34 cellular contexts compared by ENCODE assay signal in genomic region chr17:51827140-51827539, GRCh38.
"Had no signal": no experiment of that assay in that cellular context is flagged by ENCODE, and none has a peak within 500 bp of the region (broad histone marks: within the 10 kb centered on the region; RNA-seq: fewer than 3 reads in every experiment).

No MANE protein-coding gene starts in this region.

- H3K36me3 ChIP-seq: MG63 had no signal

- DNase-seq: Karpas-422, Kasumi-1, MG63, MM.1S, MV-4-11, NCI-H1048, NCI-H1092, NCI-H1092 treated with DMSO at 0.1 percent for 48 hours, NCI-H1105, NCI-H1105 treated with DMSO at 0.1 percent for 48 hours, NCI-H1417, NCI-H1417 treated with DMSO at 0.1 percent for 48 hours, NCI-H1436, NCI-H1436 treated with DMSO at 0.1 percent for 48 hours, NCI-H146, NCI-H1694, NCI-H1694 treated with DMSO at 0.1 percent for 48 hours, NCI-H187, NCI-H187 treated with DMSO at 0.1 percent for 48 hours, NCI-H1930, NCI-H2029, NCI-H2029 treated with DMSO at 0.1 percent for 48 hours, NCI-H2081, NCI-H2081 treated with DMSO at 0.1 percent for 48 hours, NCI-H2107, NCI-H2171, NCI-H2171 treated with DMSO at 0.1 percent for 48 hours, NCI-H2227 treated with DMSO at 0.1 percent for 48 hours, NCI-H226, NCI-H345, NCI-H446, NCI-H446 treated with DMSO at 0.1 percent for 48 hours, NCI-H510A, NCI-H510A treated with DMSO at 0.1 percent for 48 hours had no signal

- H3K4me3 ChIP-seq: MG63 had no signal

- H3K9me3 ChIP-seq: MG63 had no signal
